ENCODE assay signal across 31 cellular contexts in the genomic region with DNA sequence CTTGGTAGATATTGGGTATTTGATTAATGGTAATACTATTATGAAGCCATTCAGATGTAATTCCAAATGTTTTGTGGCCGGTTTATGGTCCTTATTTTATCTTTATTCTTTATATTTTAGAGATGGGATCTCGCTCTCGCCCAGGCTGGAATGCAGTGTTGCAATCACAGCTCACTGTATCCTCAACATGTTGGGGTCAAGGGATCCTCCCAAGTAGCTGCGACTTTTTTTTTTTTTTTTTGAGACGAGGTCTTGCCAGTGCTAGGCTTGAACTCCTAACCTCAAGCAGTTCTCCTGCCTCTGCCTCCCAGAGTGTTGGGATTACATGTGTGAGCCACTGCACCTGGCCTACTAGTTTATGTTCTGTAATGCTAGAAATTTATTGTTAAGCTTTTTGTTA. TPM values are rescaled to one million over a fixed set of nuclear protein-coding genes. Genes with fewer than 3 reads are reported as not detected.
DNase-seq lines count a peak whose midpoint lies in the region; ATAC-seq and TF ChIP-seq lines count a peak whose summit lies in the region.
"Had no signal": no experiment of that assay in that cellular context is flagged by ENCODE, and none has a peak within 500 bp of the region (broad histone marks: within the 10 kb centered on the region; RNA-seq: fewer than 3 reads in every experiment).

No MANE protein-coding gene starts in this region.

- peaks cover 0 to 74% of the 10 kb centered on the region in 2 donors for H3K4me1 ChIP-seq in right atrium auricular region
- peaks cover 6% of the 10 kb centered on the region for H3K4me1 ChIP-seq in mesenchymal stem cell (ENCODE audit: control insufficient read depth, insufficient read depth, low read depth, low read length)
- peaks cover 74% of the 10 kb centered on the region for H3K4me1 ChIP-seq in vagina
- H3K4me1 ChIP-seq in OCI-LY7 (ENCODE audit: insufficient read depth, low read length, poor library complexity, severe bottlenecking) = peaks cover 20% of the 10 kb centered on the region

- no peak overlapping the region for H4K8ac ChIP-seq in mesenchymal stem cell (ENCODE audit: low read length)

- peaks cover 20% of the 10 kb centered on the region for H4K20me1 ChIP-seq in OCI-LY7 (ENCODE audit: insufficient read depth, low read length)

- peaks cover 5% of the 10 kb centered on the region for H3K79me1 ChIP-seq in mesenchymal stem cell (replicated peaks; ENCODE audit: low read length, poor library complexity, severe bottlenecking)

- H3K9me2 ChIP-seq in OCI-LY7 (ENCODE audit: insufficient read depth, low read length) = no peaks in the 10 kb centered on the region

- no peaks in the 10 kb centered on the region for H3K27me3 ChIP-seq in right atrium auricular region
- no peaks in the 10 kb centered on the region for H3K27me3 ChIP-seq in mesenchymal stem cell (ENCODE audit: control insufficient read depth in 1 of 2, insufficient read depth in 1 of 2, low read length in 2 of 2)
- no peaks in the 10 kb centered on the region for H3K27me3 ChIP-seq in vagina
- H3K27me3 ChIP-seq: adrenal gland, breast epithelium, colonic mucosa, neural progenitor cell had no signal

- no peak overlapping the region for H3K18ac ChIP-seq in mesenchymal stem cell (ENCODE audit: low read depth in 1 of 2, low read length in 2 of 2)

- H3K4ac ChIP-seq in mesenchymal stem cell (ENCODE audit: low read depth in 1 of 2, low read length in 2 of 2) = no peak overlapping the region

- no peaks in the 10 kb centered on the region for H3K9me3 Mint-ChIP-seq in MCF 10A (ENCODE audit: unreplicated experiment)
- H3K9me3 Mint-ChIP-seq: activated B cell treated with CpG ODN at 0.5 μM for 24 hours; effector memory CD8-positive, alpha-beta T cell; neural progenitor cell had no signal

- ATAC-seq in Right ventricle myocardium superior (ENCODE audit: poor library complexity) = no peak
- ATAC-seq: effector memory CD8-positive, alpha-beta T cell; esophagus mucosa; Right ventricle myocardium inferior had no signal

- no peak overlapping the region for H2BK15ac ChIP-seq in mesenchymal stem cell (ENCODE audit: low read depth, poor library complexity, severe bottlenecking)

- peak overlapping the region; percentile 40 for H3K9ac ChIP-seq in mesenchymal stem cell (ENCODE audit: low read length)
- H3K9ac ChIP-seq: neural progenitor cell had no signal

- H3K4me3 Mint-ChIP-seq in MCF 10A (ENCODE audit: unreplicated experiment) = no peak overlapping the region
- H3K4me3 Mint-ChIP-seq: activated B cell treated with CpG ODN at 0.5 μM for 24 hours; effector memory CD8-positive, alpha-beta T cell; neural progenitor cell had no signal

- H3K4me2 ChIP-seq in mesenchymal stem cell (ENCODE audit: low read length, poor library complexity, severe bottlenecking) = no peak overlapping the region
- no peak overlapping the region for H3K4me2 ChIP-seq in OCI-LY7 (ENCODE audit: low read length)
- H3K4me2 ChIP-seq: neural progenitor cell had no signal

- POLR2A ChIA-PET in OCI-LY7 (lab: Charles Lee) = interaction anchor here (0.6 to 0.7 kb wide), 3 partner anchors 11 to 115 kb away, joined by 3 read pairs; no protein-coding TSS in a partner anchor
- POLR2A ChIA-PET in MCF 10A (lab: Yijun Ruan, JAX) = interaction anchor here (1.0 to 1.7 kb wide), 4 partner anchors 19 to 96 kb away, joined by 3 to 4 read pairs (median 4); no protein-coding TSS in a partner anchor

- H3K9me3 ChIP-seq in right atrium auricular region = no peaks in the 10 kb centered on the region
- H3K9me3 ChIP-seq in mesenchymal stem cell (ENCODE audit: control insufficient read depth, low read length) = no peaks in the 10 kb centered on the region
- no peaks in the 10 kb centered on the region for H3K9me3 ChIP-seq in vagina
- H3K9me3 ChIP-seq in OCI-LY7 (ENCODE audit: low read length) = no peaks in the 10 kb centered on the region
- H3K9me3 ChIP-seq: adrenal gland, breast epithelium, colonic mucosa had no signal

- H3K27ac Mint-ChIP-seq in MCF 10A (ENCODE audit: low read depth, unreplicated experiment) = no peak overlapping the region
- H3K27ac Mint-ChIP-seq: activated B cell treated with CpG ODN at 0.5 μM for 24 hours, neural progenitor cell had no signal

- no peak for TF ChIP-seq POLR2A in vagina (IDR thresholded peaks at IDR 0.05)

- intact Hi-C loops in Right ventricle myocardium superior (cut with DNase I) (no loop called here), vagina (cut with DNase I) (no loop called here), OCI-LY7 (cut with micrococcal nuclease; ENCODE audit: unreplicated experiment) (no loop called here), MCF 10A (cut with micrococcal nuclease) (no loop called here)

- H2BK12ac ChIP-seq in mesenchymal stem cell (ENCODE audit: low read length in 2 of 2) = no peak overlapping the region

- peak overlapping the region; percentile 98 to 99 for H3K27ac ChIP-seq in right atrium auricular region
- no peak overlapping the region for H3K27ac ChIP-seq in mesenchymal stem cell (ENCODE audit: low read length, poor library complexity, severe bottlenecking)
- peak overlapping the region; percentile 30 for H3K27ac ChIP-seq in vagina
- H3K27ac ChIP-seq in OCI-LY7 (ENCODE audit: low read depth, low read length, poor library complexity, severe bottlenecking) = no peak overlapping the region
- H3K27ac ChIP-seq: C4-2B, colonic mucosa, HL-60, neural progenitor cell had no signal

- peaks cover 34% of the 10 kb centered on the region for H3K4me1 Mint-ChIP-seq in MCF 10A (ENCODE audit: insufficient read depth, unreplicated experiment)

- H3K36me3 ChIP-seq in right atrium auricular region (peaks cover 5% of the 10 kb centered on the region), mesenchymal stem cell (ENCODE audit: control insufficient read depth in 1 of 2, insufficient read depth in 2 of 2, low read depth in 1 of 2, low read length in 2 of 2) (peaks cover 0 to 23% of the 10 kb centered on the region in 2 experiments), vagina (peaks cover 0 to 6% of the 10 kb centered on the region in 2 donors), OCI-LY7 (ENCODE audit: insufficient read depth, low read length) (peaks cover 48% of the 10 kb centered on the region)
- H3K36me3 ChIP-seq: breast epithelium, colonic mucosa, neural progenitor cell had no signal

- peaks cover 95% of the 10 kb centered on the region for H3K79me2 ChIP-seq in OCI-LY7 (ENCODE audit: insufficient read depth, low read depth, low read length)

- WGBS in mesenchymal stem cell = 77% methylated on average over 3 of the region's 5 CpGs

- DNase-seq in right atrium auricular region (ENCODE audit: low spot score) (no peak), Right ventricle myocardium superior (no peak), choroid plexus epithelial cell (ENCODE audit: low read depth) (peak; percentile 57), mesenchymal stem cell (peak; percentile 21), vagina (ENCODE audit: extremely low spot score in 2 of 2) (no peak), DMS79 (lab: John Stamatoyannopoulos, UW) (no peak), OCI-LY7 (ENCODE audit: low spot score) (no peak), MCF 10A (ENCODE audit: unreplicated experiment) (no peak)
- DNase-seq: ACHN; activated B cell treated with CpG ODN at 0.5 μM for 24 hours; activated CD4-positive, alpha-beta T cell treated with anti-CD3 and anti-CD28 coated beads, Interleukin-2, amount 50 U/mL, for 4 hours; activated effector memory CD4-positive, alpha-beta T cell treated with Interleukin-2 at 50 U/mL for 16 hours; colonic mucosa; effector memory CD8-positive, alpha-beta T cell; HCEC 1CT; NCI-H1105 treated with DMSO at 0.1 percent for 48 hours; NCI-H2029; NCI-H226; NCI-H748 treated with DMSO at 0.1 percent for 48 hours; stimulated activated CD4-positive, alpha-beta T cell treated with anti-CD3 and anti-CD28 coated beads, Interleukin-2, amount 100 ng/mL, for 24 hours; substantia nigra; T1000 had no signal

- no peak overlapping the region for H2BK5ac ChIP-seq in mesenchymal stem cell (ENCODE audit: low read depth, low read length, poor library complexity, severe bottlenecking)

- H4K91ac ChIP-seq in mesenchymal stem cell (ENCODE audit: low read length) = no peak overlapping the region

- H2AFZ ChIP-seq in mesenchymal stem cell (ENCODE audit: low read depth, low read length) (no peak overlapping the region), OCI-LY7 (ENCODE audit: low read length) (no peak overlapping the region)
- H2AFZ ChIP-seq: neural progenitor cell had no signal

- H2BK120ac ChIP-seq in mesenchymal stem cell (ENCODE audit: low read depth, low read length) = no peak overlapping the region

- BruUV-seq in OCI-LY7 (replicated peaks; lab: Mats Ljungman, UMichigan) = no TSS peak
- no TSS peak for BruUV-seq in MCF 10A (replicated peaks; lab: Mats Ljungman, UMichigan)

- H3K4me3 ChIP-seq in right atrium auricular region (no peak overlapping the region), choroid plexus epithelial cell (ENCODE audit: low read depth, low read length) (no peak overlapping the region), mesenchymal stem cell (ENCODE audit: insufficient read depth in 1 of 2, low read depth in 1 of 2, low read length in 2 of 2) (peak overlapping the region in 1 of 2 experiments; percentile 31), vagina (no peak overlapping the region), OCI-LY7 (ENCODE audit: low read depth, low read length, poor library complexity, severe bottlenecking) (no peak overlapping the region)
- H3K4me3 ChIP-seq: adrenal gland, breast epithelium, colonic mucosa, lung, neural progenitor cell, skin epidermis had no signal

- H3K27me3 Mint-ChIP-seq in MCF 10A (ENCODE audit: insufficient read depth, unreplicated experiment) = no peaks in the 10 kb centered on the region
- H3K27me3 Mint-ChIP-seq: activated B cell treated with CpG ODN at 0.5 μM for 24 hours; effector memory CD8-positive, alpha-beta T cell had no signal

- no peak overlapping the region for H3K14ac ChIP-seq in mesenchymal stem cell (ENCODE audit: low read length in 2 of 2)

- H3K23ac ChIP-seq in mesenchymal stem cell (ENCODE audit: low read length in 2 of 2) = no peak overlapping the region

- peaks cover 30% of the 10 kb centered on the region for H3K36me3 Mint-ChIP-seq in MCF 10A (ENCODE audit: insufficient read depth, unreplicated experiment)
- H3K36me3 Mint-ChIP-seq: neural progenitor cell had no signal

- CTCF ChIA-PET in OCI-LY7 (lab: Charles Lee; ENCODE audit: unreplicated experiment) = no interaction called here
- CTCF ChIA-PET in MCF 10A (lab: Yijun Ruan, JAX) = interaction anchor here (1.2 kb wide), 1 partner anchor 82 kb away, joined by 3 read pairs; no protein-coding TSS in a partner anchor

- TF ChIP-seq CTCF in right atrium auricular region (IDR thresholded peaks at IDR 0.05) (no peak), choroid plexus epithelial cell (conservative IDR thresholded peaks at IDR 0.05; ENCODE audit: low read depth, low read length) (no peak), vagina (IDR thresholded peaks at IDR 0.05) (no peak), OCI-LY7 (conservative IDR thresholded peaks at IDR 0.05; ENCODE audit: low read length) (no peak), MCF 10A (IDR thresholded peaks at IDR 0.05; ENCODE audit: unreplicated experiment) (no peak)

- H2AK5ac ChIP-seq in mesenchymal stem cell (ENCODE audit: low read length, severe bottlenecking) = no peak overlapping the region

RNA-seq across cellular contexts. Expression of a gene that starts 4.7 kb away (rescaled TPM):
- total RNA-seq in right atrium auricular region (10 to 100 TPM; 16.5 to 24.7 TPM), Right ventricle myocardium superior (19.4 TPM), vagina (59.2 TPM), OCI-LY7 (2022) (34.7 and 40.8 TPM in 2 replicates), MCF 10A (2022) (26.6 and 32.7 TPM in 2 replicates)
- polyA plus RNA-seq in mesenchymal stem cell (2013, experiment 1 of 2) = 5.8 TPM
- 5.6 TPM for polyA plus RNA-seq in mesenchymal stem cell (2013, experiment 2 of 2)
- 23.5 and 29.6 TPM in 2 replicates for total RNA-seq in OCI-LY7 (2014; rRNA removed; shearing (Covaris generic))

RNA-seq across cellular contexts. Expression of a gene that starts 37.1 kb away (rescaled TPM):
- not detected for total RNA-seq in right atrium auricular region
- 0.11 TPM for total RNA-seq in Right ventricle myocardium superior
- polyA plus RNA-seq in mesenchymal stem cell (2013, experiment 1 of 2) = 0.51 TPM
- polyA plus RNA-seq in mesenchymal stem cell (2013, experiment 2 of 2) = 0.58 TPM
- total RNA-seq in vagina = 1.5 TPM
- 0.15 and 0.54 TPM in 2 replicates for total RNA-seq in OCI-LY7 (2014; rRNA removed; shearing (Covaris generic))
- 0.29 and 0.39 TPM in 2 replicates for total RNA-seq in OCI-LY7 (2022)
- not detected in 2 replicates for total RNA-seq in MCF 10A (2022)

Comparison
In these comparisons a context has a peak if more than half of its experiments do, and no peak if none do; other contexts are left out.
1. DNase-seq: peak in choroid plexus epithelial cell (single experiment) and mesenchymal stem cell (single experiment); none in right atrium auricular region (single experiment), Right ventricle myocardium superior (single experiment), vagina (0 of 2), DMS79 (single experiment), OCI-LY7 (single experiment) and MCF 10A (single experiment).
2. H3K27ac ChIP-seq: peak in right atrium auricular region (2 of 2) and vagina (single experiment); none in mesenchymal stem cell (single experiment) and OCI-LY7 (single experiment).